ENCODE assay signal across 1 cellular context in genomic region chr18:12886498-12887126, GRCh38.
TF ChIP-seq lines count a peak whose summit lies in the region.

No MANE protein-coding gene starts in this region.

TF ChIP-seq in IMR-90, 13 proteins besides CTCF, POLR2A, EP300 and RAD21 (continued from another document):
- TF ChIP-seq ELK1 (IDR thresholded peaks at IDR 0.05; ENCODE audit: borderline replicate concordance, low read depth, low read length) = no peak
- no peak for TF ChIP-seq FOS (IDR thresholded peaks at IDR 0.05; ENCODE audit: low read depth, low read length)
- TF ChIP-seq MAZ (IDR thresholded peaks at IDR 0.05; ENCODE audit: borderline replicate concordance, low read depth, low read length) = no peak
- TF ChIP-seq RCOR1 (IDR thresholded peaks at IDR 0.05; ENCODE audit: insufficient replicate concordance, low read length) = no peak
- TF ChIP-seq BHLHE40 (IDR thresholded peaks at IDR 0.05; ENCODE audit: low read depth, low read length) = no peak
- no peak for TF ChIP-seq CEBPB (IDR thresholded peaks at IDR 0.05; ENCODE audit: low read depth, low read length)
- no peak for TF ChIP-seq NFE2L2 (IDR thresholded peaks at IDR 0.05; ENCODE audit: low read depth, low read length)
- no peak for TF ChIP-seq CHD1 (IDR thresholded peaks at IDR 0.05; ENCODE audit: low read depth, low read length)
- TF ChIP-seq MXI1 (IDR thresholded peaks at IDR 0.05; ENCODE audit: borderline replicate concordance, low read depth, low read length) = no peak
- no peak for TF ChIP-seq MAFK (IDR thresholded peaks at IDR 0.05; ENCODE audit: low read depth, low read length)
TF ChIP-seq in IMR-90: peak in this region for 0.
